1 cellular context compared by ENCODE assay signal in genomic region chr6:85643530-85644373, GRCh38.
TF ChIP-seq lines count a peak whose summit lies in the region.

No MANE protein-coding gene starts in this region.

TF ChIP-seq in HepG2, 621 proteins besides CTCF, POLR2A, EP300 and RAD21 (continued from another document and continues in another):
- TF ChIP-seq ZNF691 (CRISPR knock-in tag; IDR thresholded peaks at IDR 0.05; ENCODE audit: borderline replicate concordance, low read depth) = no peak; the same call in 1 of the 2 replicates
- TF ChIP-seq SKIL (CRISPR knock-in tag; IDR thresholded peaks at IDR 0.05; ENCODE audit: borderline replicate concordance) = peak; percentile 77; the same call in 1 of the 2 replicates
- TF ChIP-seq ZNF766 (CRISPR knock-in tag; IDR thresholded peaks at IDR 0.05; ENCODE audit: borderline replicate concordance) = no peak; the same call in 1 of the 2 replicates
- TF ChIP-seq ZNF512B (CRISPR knock-in tag; IDR thresholded peaks at IDR 0.05; ENCODE audit: borderline replicate concordance) = no peak
- TF ChIP-seq U2AF1 (optimal IDR thresholded peaks at IDR 0.05; ENCODE audit: low read depth, low read length) = peak; percentile 36
- TF ChIP-seq, protein P1, sequence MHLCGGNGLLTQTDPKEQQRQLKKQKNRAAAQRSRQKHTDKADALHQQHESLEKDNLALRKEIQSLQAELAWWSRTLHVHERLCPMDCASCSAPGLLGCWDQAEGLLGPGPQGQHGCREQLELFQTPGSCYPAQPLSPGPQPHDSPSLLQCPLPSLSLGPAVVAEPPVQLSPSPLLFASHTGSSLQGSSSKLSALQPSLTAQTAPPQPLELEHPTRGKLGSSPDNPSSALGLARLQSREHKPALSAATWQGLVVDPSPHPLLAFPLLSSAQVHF (CRISPR knock-in tag; IDR thresholded peaks at IDR 0.05) = peak; percentile 81; the same call in 1 of the 2 replicates
- peak; percentile 60; the same call in 1 of the 2 replicates for TF ChIP-seq SNAPC4 (CRISPR knock-in tag; IDR thresholded peaks at IDR 0.05)
- 0 out of 2 replicates have a peak, but pooled peaks have one; percentile 38 for TF ChIP-seq ZNF20 (CRISPR knock-in tag; IDR thresholded peaks at IDR 0.05)
- TF ChIP-seq ZBTB46 (CRISPR knock-in tag; IDR thresholded peaks at IDR 0.05; ENCODE audit: borderline replicate concordance) = no peak
- TF ChIP-seq NBN (conservative IDR thresholded peaks at IDR 0.05) = no peak
- TF ChIP-seq GLI4 (CRISPR knock-in tag; IDR thresholded peaks at IDR 0.05; ENCODE audit: borderline replicate concordance) = peak; percentile 26; the same call in 1 of the 2 replicates
- no peak for TF ChIP-seq ZNF17 (CRISPR knock-in tag; IDR thresholded peaks at IDR 0.05)
- no peak for TF ChIP-seq GPN1 (CRISPR knock-in tag; IDR thresholded peaks at IDR 0.05; ENCODE audit: borderline replicate concordance)
- TF ChIP-seq FOXK1 (CRISPR knock-in tag; IDR thresholded peaks at IDR 0.05; ENCODE audit: borderline replicate concordance, low read depth) = no peak
- peak; percentile 78 for TF ChIP-seq ZMYM4 (CRISPR knock-in tag; IDR thresholded peaks at IDR 0.05)
- TF ChIP-seq, protein P2, sequence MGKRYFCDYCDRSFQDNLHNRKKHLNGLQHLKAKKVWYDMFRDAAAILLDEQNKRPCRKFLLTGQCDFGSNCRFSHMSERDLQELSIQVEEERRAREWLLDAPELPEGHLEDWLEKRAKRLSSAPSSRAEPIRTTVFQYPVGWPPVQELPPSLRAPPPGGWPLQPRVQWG (CRISPR knock-in tag; IDR thresholded peaks at IDR 0.05; ENCODE audit: borderline replicate concordance, low read depth) = no peak
- TF ChIP-seq HDAC6 (IDR thresholded peaks at IDR 0.05; ENCODE audit: low read depth, low read length) = no peak
- TF ChIP-seq GATAD2A (CRISPR knock-in tag; IDR thresholded peaks at IDR 0.05) = peak; percentile 82
- TF ChIP-seq ZNF674 (CRISPR knock-in tag; IDR thresholded peaks at IDR 0.05; ENCODE audit: low read depth) = no peak
- no peak for TF ChIP-seq ZNF136 (CRISPR knock-in tag; IDR thresholded peaks at IDR 0.05; ENCODE audit: low read depth)
- TF ChIP-seq KDM1A (CRISPR knock-in tag; IDR thresholded peaks at IDR 0.05) = no peak
- no peak for TF ChIP-seq ZNF879 (CRISPR knock-in tag; IDR thresholded peaks at IDR 0.05)
- TF ChIP-seq ARNT (IDR thresholded peaks at IDR 0.05) = no peak
- no peak for TF ChIP-seq RELA (CRISPR knock-in tag; IDR thresholded peaks at IDR 0.05)
- no peak for TF ChIP-seq ZNF143 (CRISPR knock-in tag; IDR thresholded peaks at IDR 0.05)
- TF ChIP-seq ZNF232 (CRISPR knock-in tag; IDR thresholded peaks at IDR 0.05; ENCODE audit: borderline replicate concordance) = peak; percentile 43; the same call in 1 of the 2 replicates
- peak; percentile 75 for TF ChIP-seq ZBTB7B (CRISPR knock-in tag; IDR thresholded peaks at IDR 0.05)
- no peak for TF ChIP-seq ZNF460 (CRISPR knock-in tag; IDR thresholded peaks at IDR 0.05; ENCODE audit: borderline replicate concordance)
- peak; percentile 72 for TF ChIP-seq KMT2B (CRISPR knock-in tag; IDR thresholded peaks at IDR 0.05)
- TF ChIP-seq, protein P3, sequence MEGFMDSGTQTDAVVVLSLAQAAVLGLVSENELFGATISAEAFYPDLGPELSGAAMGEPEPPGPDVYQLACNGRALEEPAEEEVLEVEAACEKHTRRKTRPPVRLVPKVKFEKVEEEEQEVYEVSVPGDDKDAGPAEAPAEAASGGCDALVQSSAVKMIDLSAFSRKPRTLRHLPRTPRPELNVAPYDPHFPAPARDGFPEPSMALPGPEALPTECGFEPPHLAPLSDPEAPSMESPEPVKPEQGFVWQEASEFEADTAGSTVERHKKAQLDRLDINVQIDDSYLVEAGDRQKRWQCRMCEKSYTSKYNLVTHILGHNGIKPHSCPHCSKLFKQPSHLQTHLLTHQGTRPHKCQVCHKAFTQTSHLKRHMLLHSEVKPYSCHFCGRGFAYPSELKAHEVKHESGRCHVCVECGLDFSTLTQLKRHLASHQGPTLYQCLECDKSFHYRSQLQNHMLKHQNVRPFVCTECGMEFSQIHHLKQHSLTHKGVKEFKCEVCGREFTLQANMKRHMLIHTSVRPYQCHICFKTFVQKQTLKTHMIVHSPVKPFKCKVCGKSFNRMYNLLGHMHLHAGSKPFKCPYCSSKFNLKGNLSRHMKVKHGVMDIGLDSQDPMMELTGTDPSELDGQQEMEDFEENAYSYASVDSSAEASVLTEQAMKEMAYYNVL (CRISPR knock-in tag; IDR thresholded peaks at IDR 0.05; ENCODE audit: borderline replicate concordance) = no peak; the same call in 1 of the 2 replicates
- TF ChIP-seq CBX1 (IDR thresholded peaks at IDR 0.05; ENCODE audit: low read depth) = no peak
- peak; percentile 74 for TF ChIP-seq ZNF709 (CRISPR knock-in tag; IDR thresholded peaks at IDR 0.05)
- TF ChIP-seq ZNF34 (CRISPR knock-in tag; IDR thresholded peaks at IDR 0.05; ENCODE audit: borderline replicate concordance) = no peak
- TF ChIP-seq FLYWCH1 (CRISPR knock-in tag; IDR thresholded peaks at IDR 0.05) = no peak
- peak; percentile 63; the same call in 1 of the 2 replicates for TF ChIP-seq ZFP1 (CRISPR knock-in tag; IDR thresholded peaks at IDR 0.05)
- TF ChIP-seq PRDM4 (CRISPR knock-in tag; IDR thresholded peaks at IDR 0.05; ENCODE audit: borderline replicate concordance) = 0 out of 2 replicates have a peak, but pooled peaks have one; percentile 50
- TF ChIP-seq KLF12 (CRISPR knock-in tag; IDR thresholded peaks at IDR 0.05; ENCODE audit: borderline replicate concordance) = no peak
- no peak for TF ChIP-seq ZFP82 (CRISPR knock-in tag; IDR thresholded peaks at IDR 0.05; ENCODE audit: borderline replicate concordance)
- TF ChIP-seq NFATC3 (CRISPR knock-in tag; IDR thresholded peaks at IDR 0.05) = 0 out of 2 replicates have a peak, but pooled peaks have one; percentile 45
- peak; percentile 30; the same call in 1 of the 2 replicates for TF ChIP-seq ZNF777 (CRISPR knock-in tag; IDR thresholded peaks at IDR 0.05)
- TF ChIP-seq ZNF589 (CRISPR knock-in tag; conservative IDR thresholded peaks at IDR 0.05) = peak; percentile 77; the same call in 1 of the 2 replicates
- TF ChIP-seq HCFC1 (IDR thresholded peaks at IDR 0.05; ENCODE audit: low read depth, low read length) = no peak
- no peak for TF ChIP-seq HNF1B (CRISPR knock-in tag; IDR thresholded peaks at IDR 0.05)
